ENCODE assay signal across 1 cellular context in the genomic region with DNA sequence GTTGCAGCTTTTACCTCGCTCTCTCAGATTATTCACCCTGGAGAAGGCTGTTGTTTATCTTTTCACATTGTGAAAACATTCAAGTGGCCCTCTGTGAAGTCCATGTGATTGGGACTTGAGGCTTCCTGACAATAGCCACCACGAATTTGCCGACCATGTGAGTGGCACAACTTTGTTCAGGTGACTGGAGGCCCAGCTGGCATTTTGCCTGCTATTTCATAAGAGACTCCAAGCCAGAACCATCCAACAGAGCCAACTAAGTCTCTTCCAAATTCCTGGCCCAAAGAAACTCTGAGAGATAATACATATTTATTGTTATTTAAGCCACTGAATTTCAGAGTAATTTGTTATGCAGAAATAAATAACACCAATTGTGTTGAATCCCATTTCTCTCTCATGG.
TF ChIP-seq lines count a peak whose summit lies in the region.

No MANE protein-coding gene starts in this region.

TF ChIP-seq in HepG2, 621 proteins besides CTCF, POLR2A, EP300 and RAD21:
- TF ChIP-seq, protein P1, sequence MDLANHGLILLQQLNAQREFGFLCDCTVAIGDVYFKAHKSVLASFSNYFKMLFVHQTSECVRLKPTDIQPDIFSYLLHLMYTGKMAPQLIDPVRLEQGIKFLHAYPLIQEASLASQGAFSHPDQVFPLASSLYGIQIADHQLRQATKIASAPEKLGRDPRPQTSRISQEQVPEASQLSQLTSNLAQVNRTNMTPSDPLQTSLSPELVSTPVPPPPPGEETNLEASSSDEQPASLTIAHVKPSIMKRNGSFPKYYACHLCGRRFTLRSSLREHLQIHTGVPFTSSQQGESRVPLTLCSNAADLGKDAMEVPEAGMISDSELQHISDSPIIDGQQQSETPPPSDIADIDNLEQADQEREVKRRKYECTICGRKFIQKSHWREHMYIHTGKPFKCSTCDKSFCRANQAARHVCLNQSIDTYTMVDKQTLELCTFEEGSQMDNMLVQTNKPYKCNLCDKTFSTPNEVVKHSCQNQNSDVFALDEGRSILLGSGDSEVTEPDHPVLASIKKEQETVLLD (CRISPR knock-in tag; IDR thresholded peaks at IDR 0.05; ENCODE audit: low read depth) = no peak
- TF ChIP-seq ZNF766 (CRISPR knock-in tag; IDR thresholded peaks at IDR 0.05; ENCODE audit: borderline replicate concordance) = no peak
- TF ChIP-seq ZBTB42 (CRISPR knock-in tag; IDR thresholded peaks at IDR 0.05) = no peak
- TF ChIP-seq ZNF616 (CRISPR knock-in tag; IDR thresholded peaks at IDR 0.05; ENCODE audit: low read depth) = no peak
- TF ChIP-seq SIN3B (IDR thresholded peaks at IDR 0.05; ENCODE audit: low read length) = no peak
- TF ChIP-seq ZNF883 (CRISPR knock-in tag; IDR thresholded peaks at IDR 0.05; ENCODE audit: not compliant biosample characterization) = no peak
- no peak for TF ChIP-seq ZBTB7A (CRISPR knock-in tag; IDR thresholded peaks at IDR 0.05)
- TF ChIP-seq PTBP1 (IDR thresholded peaks at IDR 0.05; ENCODE audit: low read depth, low read length, poor library complexity, severe bottlenecking) = no peak
- no peak for TF ChIP-seq SKIL (CRISPR knock-in tag; IDR thresholded peaks at IDR 0.05; ENCODE audit: borderline replicate concordance)
- no peak for TF ChIP-seq JARID2 (CRISPR knock-in tag; IDR thresholded peaks at IDR 0.05; ENCODE audit: insufficient replicate concordance)
